Comparison of ENCODE assay signal across 9 cellular contexts in genomic region chr6:17874753-17875152, GRCh38.
"Had no signal": no experiment of that assay in that cellular context is flagged by ENCODE, and none has a peak within 500 bp of the region (broad histone marks: within the 10 kb centered on the region; RNA-seq: fewer than 3 reads in every experiment).

No MANE protein-coding gene starts in this region.

- H3K9ac ChIP-seq: KMS-11 had no signal

- H3K4me2 ChIP-seq: KMS-11 had no signal

- DNase-seq: IMR-90, Karpas-422, Kasumi-1, KBM-7, KG1 had no signal

- H3K4me3 Mint-ChIP-seq: IgD-negative memory B cell had no signal

- FAIRE-seq: HepG2 had no signal

- H3K27ac ChIP-seq: HL-60, KMS-11 had no signal

- H3K27ac Mint-ChIP-seq: IgD-negative memory B cell had no signal

- H3K27me3 Mint-ChIP-seq: IgD-negative memory B cell had no signal

- ATAC-seq: HepG2 had no signal

- H3K4me1 Mint-ChIP-seq: IgD-negative memory B cell had no signal
